11 cellular contexts compared by ENCODE assay signal in the genomic region with DNA sequence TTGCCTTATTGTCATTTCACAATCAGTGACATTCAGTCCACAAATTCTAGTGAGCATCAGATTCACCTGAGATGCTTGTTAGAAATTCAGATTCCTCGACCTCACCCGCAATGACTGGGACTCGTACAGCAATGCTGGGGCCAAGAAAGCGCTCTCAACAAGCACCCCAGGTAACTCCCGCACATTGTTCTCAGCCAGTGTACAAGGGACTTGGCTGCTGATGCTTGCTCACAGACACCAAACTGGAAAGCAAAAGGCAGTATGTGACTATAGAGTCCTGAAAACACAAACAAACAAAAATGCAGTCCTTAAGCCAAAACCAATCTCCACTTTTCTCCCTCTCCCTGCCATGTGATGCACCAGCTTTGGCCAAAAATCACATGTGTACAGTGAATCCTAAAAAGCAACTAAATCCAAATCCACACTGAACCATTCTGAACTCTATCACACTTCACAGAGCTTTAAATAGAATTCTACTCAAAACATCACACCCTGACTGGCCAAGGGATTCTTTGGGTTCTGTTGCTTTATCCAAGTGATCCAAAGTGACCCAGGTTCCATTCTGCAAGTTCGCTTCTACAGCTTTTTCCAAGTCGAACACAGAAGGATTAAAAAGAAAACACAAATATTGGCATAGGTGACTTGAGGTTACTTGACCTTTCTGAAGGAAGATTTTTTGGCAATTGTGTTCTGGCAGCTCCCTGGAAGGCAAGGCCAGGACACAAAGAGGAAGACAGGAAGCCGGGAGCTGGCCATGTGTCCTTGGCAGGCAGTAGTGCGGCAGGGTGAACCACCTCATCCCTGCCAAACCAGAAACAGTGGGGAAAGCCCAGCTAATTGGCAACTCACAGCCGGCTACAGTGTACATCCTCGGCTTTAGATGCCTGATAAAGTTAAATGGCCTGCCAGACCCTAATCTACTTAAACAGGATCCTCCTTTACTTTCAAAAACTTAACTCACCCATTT.
A peak's percentile ranks its signal among the peaks of the same experiment; 100 is the strongest.
DNase-seq lines count a peak whose midpoint lies in the region; ATAC-seq lines count a peak whose summit lies in the region.
"Had no signal": no experiment of that assay in that cellular context is flagged by ENCODE, and none has a peak within 500 bp of the region (broad histone marks: within the 10 kb centered on the region; RNA-seq: fewer than 3 reads in every experiment).

No MANE protein-coding gene starts in this region.

- DNase-seq in EL, result peak; percentile 9
- DNase-seq in anterior cingulate cortex (lab: John Stamatoyannopoulos, UW), result peak in 45 of 58 donors; percentile 6 to 74 (median 39)
- DNase-seq in cardiac septum (ENCODE audit: low spot score), result peak; percentile 89
- DNase-seq in pons (ENCODE audit: low spot score), result peak; percentile 78
- DNase-seq in activated T-cell treated with anti-CD3 and anti-CD28 coated beads, Interleukin-2, amount 50 U/mL, for 72 hours, result no peak
- no peak for DNase-seq in HuH-7.5 (ENCODE audit: low spot score)
- DNase-seq: DMS53 had no signal

- no peak for ATAC-seq in HG03175 (IDR thresholded peaks at IDR 0.05; ENCODE audit: unreplicated experiment)
- no peak for ATAC-seq in HG03139 (IDR thresholded peaks at IDR 0.05; ENCODE audit: unreplicated experiment)
- ATAC-seq in activated T-cell treated with anti-CD3 and anti-CD28 coated beads, Interleukin-2, amount 50 U/mL, for 72 hours (replicated peaks in 1 of 2), result no peak

- H3K4me3 Mint-ChIP-seq in activated T-cell treated with anti-CD3 and anti-CD28 coated beads, Interleukin-2, amount 50 U/mL, for 72 hours, result no peak overlapping the region
- H3K4me3 Mint-ChIP-seq: activated naive CD8-positive, alpha-beta T cell; memory B cell had no signal

- H3K9me3 Mint-ChIP-seq in activated T-cell treated with anti-CD3 and anti-CD28 coated beads, Interleukin-2, amount 50 U/mL, for 72 hours, result peaks cover 0 to 4% of the 10 kb centered on the region in 2 donors

- peaks cover 6% of the 10 kb centered on the region for H3K27me3 Mint-ChIP-seq in activated T-cell treated with anti-CD3 and anti-CD28 coated beads, Interleukin-2, amount 50 U/mL, for 72 hours (ENCODE audit: low read depth)
- H3K27me3 Mint-ChIP-seq: memory B cell had no signal

- no peaks in the 10 kb centered on the region for H3K4me1 Mint-ChIP-seq in activated T-cell treated with anti-CD3 and anti-CD28 coated beads, Interleukin-2, amount 50 U/mL, for 72 hours (ENCODE audit: low read depth)
- H3K4me1 Mint-ChIP-seq: memory B cell had no signal

- intact Hi-C loops in cardiac septum (cut with DNase I), result loop anchor here (5.0 to 10.0 kb wide), 3 partner anchors 47 to 294 kb away; no protein-coding TSS in a partner anchor

- no peaks in the 10 kb centered on the region for H3K36me3 Mint-ChIP-seq in activated T-cell treated with anti-CD3 and anti-CD28 coated beads, Interleukin-2, amount 50 U/mL, for 72 hours (ENCODE audit: insufficient read depth in 2 of 2)
- H3K36me3 Mint-ChIP-seq: activated naive CD8-positive, alpha-beta T cell; memory B cell had no signal

- H3K27ac Mint-ChIP-seq in activated T-cell treated with anti-CD3 and anti-CD28 coated beads, Interleukin-2, amount 50 U/mL, for 72 hours, result no peak overlapping the region
- H3K27ac Mint-ChIP-seq: activated naive CD8-positive, alpha-beta T cell; memory B cell had no signal

Comparison
In these comparisons a context has a peak if more than half of its experiments do, and no peak if none do; other contexts are left out.
1. DNase-seq: peak in EL (single experiment), anterior cingulate cortex (45 of 58), cardiac septum (single experiment) and pons (single experiment); none in activated T-cell treated with anti-CD3 and anti-CD28 coated beads, Interleukin-2, amount 50 U/mL, for 72 hours (0 of 2) and HuH-7.5 (single experiment).